25 cellular contexts compared by ENCODE assay signal in the genomic region with DNA sequence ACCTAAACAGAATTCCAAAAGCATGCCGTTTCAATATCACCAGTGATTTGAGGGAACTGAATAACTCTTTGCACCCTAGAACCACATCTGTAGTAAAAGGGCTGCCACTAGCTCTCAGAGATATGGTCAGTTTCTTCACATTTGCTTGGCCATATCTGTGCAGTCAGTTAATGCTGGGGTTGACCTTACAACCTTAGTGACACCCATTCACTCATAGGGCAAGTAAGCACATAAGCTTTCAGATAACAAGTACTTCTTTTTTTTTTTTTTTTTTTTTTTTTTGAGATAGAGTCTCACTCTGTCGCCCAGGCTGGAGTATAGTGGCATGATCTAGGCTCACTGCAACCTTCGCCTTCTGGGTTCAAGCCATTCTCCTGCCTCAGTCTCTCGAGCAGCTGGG.
"Had no signal": no experiment of that assay in that cellular context is flagged by ENCODE, and none has a peak within 500 bp of the region (broad histone marks: within the 10 kb centered on the region; RNA-seq: fewer than 3 reads in every experiment).

No MANE protein-coding gene starts in this region.

- FAIRE-seq: small intestine, urothelium cell line had no signal

- DNase-seq: occipital lobe; ovary; posterior cingulate gyrus; psoas muscle; right cardiac atrium; right lobe of liver; sigmoid colon; small intestine; stimulated activated CD4-positive, alpha-beta T cell treated with anti-CD3 and anti-CD28 coated beads, Interleukin-15, amount 100 ng/mL, for 24 hours; stimulated activated CD4-positive, alpha-beta T cell treated with anti-CD3 and anti-CD28 coated beads, Interleukin-2, amount 100 ng/mL, for 24 hours; stimulated activated CD4-positive, alpha-beta T cell treated with anti-CD3 and anti-CD28 coated beads, Interleukin-2, amount 100 ng/mL, for 48 hours; stimulated activated CD4-positive, alpha-beta T cell treated with anti-CD3 and anti-CD28 coated beads, Interleukin-4, amount 100 ng/mL, for 24 hours; stimulated activated naive B cell treated with anti-CD40 and anti-IgM and Interleukin-4, amounts not matched to agents 10 μg/mL and 1 μg/mL and 100 μg/mL, for 72 hours; stimulated activated naive CD4-positive, alpha-beta T cell treated with Interleukin-2 at 50 U/mL for 16 hours; stomach; thyroid gland; trophoblast cell; upper lobe of left lung had no signal

- H3K27ac ChIP-seq: neural progenitor cell, ovary, parathyroid adenoma, psoas muscle, right lobe of liver, sigmoid colon, stomach, thoracic aorta, thyroid gland, tibial nerve, upper lobe of left lung, vagina had no signal

- H3K36me3 ChIP-seq: neural progenitor cell, ovary, right lobe of liver, sigmoid colon, thyroid gland, upper lobe of left lung, vagina had no signal

- H3K4me3 ChIP-seq: neural progenitor cell, ovary, psoas muscle, right lobe of liver, sigmoid colon, stomach, thoracic aorta, thyroid gland, tibial nerve, upper lobe of left lung, vagina had no signal

- H3K9ac ChIP-seq: neural progenitor cell, parathyroid adenoma had no signal

- H3K4me2 ChIP-seq: neural progenitor cell had no signal

- ATAC-seq: psoas muscle; right cardiac atrium; stimulated activated effector memory CD8-positive, alpha-beta T cell treated with anti-CD3 and anti-CD28 coated beads, Interleukin-12 subunit alpha, Interleukin-12 subunit beta, amount 100 ng/mL, for 72 hours; stimulated activated naive B cell treated with anti-CD40 and anti-IgM and Interleukin-4, amounts not matched to agents 10 μg/mL and 1 μg/mL and 100 μg/mL, for 72 hours had no signal

- H2AFZ ChIP-seq: neural progenitor cell, parathyroid adenoma had no signal

- H3K9me3 ChIP-seq: ovary, psoas muscle, right lobe of liver, sigmoid colon, stomach, thoracic aorta, thyroid gland, tibial nerve, upper lobe of left lung, vagina had no signal

- H3K27me3 ChIP-seq: neural progenitor cell, ovary, right lobe of liver, sigmoid colon, stomach, thyroid gland, tibial nerve, upper lobe of left lung, vagina had no signal

- H3K4me1 ChIP-seq: parathyroid adenoma, psoas muscle, sigmoid colon, stomach, thyroid gland, upper lobe of left lung, vagina had no signal

- H3K79me2 ChIP-seq: parathyroid adenoma had no signal
